In genomic region chr20:39050555-39050902, GRCh38 we compare ENCODE assay signal across 10 cellular contexts.
DNase-seq lines count a peak whose midpoint lies in the region; ATAC-seq, FAIRE-seq and TF ChIP-seq lines count a peak whose summit lies in the region.
"Had no signal": no experiment of that assay in that cellular context is flagged by ENCODE, and none has a peak within 500 bp of the region (broad histone marks: within the 10 kb centered on the region; RNA-seq: fewer than 3 reads in every experiment).

No MANE protein-coding gene starts in this region.

- H3K27ac Mint-ChIP-seq in mesothelial cell of epicardium = peak overlapping the region; percentile 39

- RAD21 ChIA-PET in GM12878 (lab: Charles Lee; ENCODE audit: unreplicated experiment) = interaction anchor here (0.6 to 7.6 kb wide), 12 partner anchors 26 to 823 kb away, joined by 3 to 91 read pairs (median 8); partner anchors contain the start of genes DHX35 and FAM83D

- H3K9me3 ChIP-seq in A673 (ENCODE audit: low read depth, low read length, poor library complexity, severe bottlenecking) = no peaks in the 10 kb centered on the region
- H3K9me3 ChIP-seq in HEK293 (ENCODE audit: control insufficient read depth, insufficient read depth, low read depth, low read length) = no peaks in the 10 kb centered on the region
- no peaks in the 10 kb centered on the region for H3K9me3 ChIP-seq in GM12878 (replicated peaks; ENCODE audit: control insufficient read depth, insufficient read depth, low read length)

- no peak overlapping the region; the same call in 1 of the 2 replicates for H3K9ac ChIP-seq in GM12878 (ENCODE audit: control insufficient read depth, insufficient read depth, low read length)

- WGBS in GM12878 (ENCODE audit: insufficient coverage, insufficient replicate concordance, low lambda C conversion rate, missing lambda C conversion rate) = 49% methylated on average over 4 of the region's 4 CpGs
- WGBS in lower leg skin, 2 donors = 43 to 62% methylated on average over 4 of the region's 4 CpGs

- H3K4me2 ChIP-seq in GM12878 (ENCODE audit: control insufficient read depth, insufficient read depth) = peak overlapping the region; percentile 84

- no peak for FAIRE-seq in GM12878 (lab: Jason Lieb, UNC)
- FAIRE-seq in GM12892 (lab: Jason Lieb, UNC) = no peak
- FAIRE-seq: endometrium, G401.6 had no signal

- no peak for TF ChIP-seq EP300 in GM12878 (IDR thresholded peaks at IDR 0.05; ENCODE audit: borderline replicate concordance in 1 of 2, control insufficient read depth in 1 of 2, low read depth in 2 of 2, low read length in 2 of 2)

- H3K27me3 ChIP-seq in A673 (replicated peaks; ENCODE audit: insufficient read depth, low read depth, low read length, poor library complexity) = no peaks in the 10 kb centered on the region
- H3K27me3 ChIP-seq in GM12878 (replicated peaks in 1 of 2; ENCODE audit: control insufficient read depth in 2 of 2, insufficient read depth in 2 of 2, low read length in 1 of 2) = no peaks in the 10 kb centered on the region

- TF ChIP-seq CTCF in A673 (conservative IDR thresholded peaks at IDR 0.05; ENCODE audit: low read depth, low read length) = no peak
- no peak for TF ChIP-seq CTCF in HEK293 (tag by site-specific recombination; IDR thresholded peaks at IDR 0.05)
- TF ChIP-seq CTCF in GM12878 (IDR thresholded peaks at IDR 0.05 in 2 of 3, conservative IDR thresholded peaks at IDR 0.05 in 1 of 3; ENCODE audit: control insufficient read depth in 2 of 3, extremely low read depth in 1 of 3, insufficient read depth in 1 of 3, low read depth in 3 of 3, low read length in 3 of 3) = no peak
- TF ChIP-seq CTCF in mesothelial cell of epicardium (IDR thresholded peaks at IDR 0.05; ENCODE audit: unreplicated experiment) = no peak
- no peak for TF ChIP-seq CTCF in lower leg skin (IDR thresholded peaks at IDR 0.05)

- DNase-seq in A673 (ENCODE audit: low spot score) (no peak), GM12878 (ENCODE audit: low read depth, low spot score) (no peak), mesothelial cell of epicardium (ENCODE audit: low spot score in 2 of 2, unreplicated experiment in 2 of 2) (no peak), NCI-H774 (lab: John Stamatoyannopoulos, UW) (no peak), lower leg skin (ENCODE audit: low spot score in 2 of 2) (no peak), GM12892 (ENCODE audit: insufficient read length) (no peak)

- H2AFZ ChIP-seq in GM12878 (ENCODE audit: control insufficient read depth, low read depth, low read length) = peak overlapping the region; percentile 97

- H3K27ac ChIP-seq in A673 (ENCODE audit: low read depth, low read length, poor library complexity, severe bottlenecking) = no peak overlapping the region
- H3K27ac ChIP-seq in HEK293 (ENCODE audit: extremely low read depth, low read depth, low read length) = no peak overlapping the region
- H3K27ac ChIP-seq in GM12878 (ENCODE audit: control insufficient read depth, insufficient read depth) = no peak overlapping the region

- H3K4me3 Mint-ChIP-seq in mesothelial cell of epicardium = peak overlapping the region; percentile 75

- CTCF ChIA-PET in A673 (lab: Charles Lee) (interaction anchor here (0.5 to 1.9 kb wide), 8 partner anchors 19 to 855 kb away, joined by 3 to 6 read pairs (median 4); partner anchors contain the start of gene DHX35), HEK293 (lab: Yijun Ruan, JAX) (interaction anchor here (0.6 to 7.2 kb wide), 30 partner anchors 9 to 945 kb away, joined by 3 to 83 read pairs (median 6); partner anchors contain the start of gene FAM83D), GM12878 (lab: Yijun Ruan, JAX) (interaction anchor here (0.6 to 8.4 kb wide), 27 partner anchors 9 to 1913 kb away, joined by 3 to 182 read pairs (median 6); partner anchors contain the start of genes DHX35 and FAM83D)

- SMC1A ChIA-PET in GM12878 (lab: Charles Lee; ENCODE audit: uncharacterized antibody, unreplicated experiment) = interaction anchor here (1.1 to 6.9 kb wide), 7 partner anchors 16 to 215 kb away, joined by 3 to 61 read pairs (median 3); partner anchors contain the start of gene FAM83D

- peaks cover 31% of the 10 kb centered on the region for H3K27me3 Mint-ChIP-seq in mesothelial cell of epicardium (ENCODE audit: low read depth)

- H4K20me1 ChIP-seq in GM12878 (ENCODE audit: control insufficient read depth, insufficient read depth) = no peaks in the 10 kb centered on the region

- BruUV-seq in A673 (replicated peaks; lab: Mats Ljungman, UMichigan) (no TSS peak), GM12878 (replicated peaks; lab: Mats Ljungman, UMichigan) (no TSS peak)

- H3K79me2 ChIP-seq in GM12878 (ENCODE audit: control insufficient read depth, insufficient read depth, low read length) = no peaks in the 10 kb centered on the region

- H3K36me3 ChIP-seq in A673 (ENCODE audit: insufficient read depth, low read length, poor library complexity, severe bottlenecking) = no peaks in the 10 kb centered on the region
- no peaks in the 10 kb centered on the region for H3K36me3 ChIP-seq in HEK293 (ENCODE audit: control insufficient read depth in 2 of 2, insufficient read depth in 1 of 2, low read length in 2 of 2)
- no peaks in the 10 kb centered on the region for H3K36me3 ChIP-seq in GM12878 (ENCODE audit: control insufficient read depth in 2 of 2, insufficient read depth in 2 of 2, low read length in 1 of 2)

- TF ChIP-seq POLR2A in GM12878 (IDR thresholded peaks at IDR 0.05; ENCODE audit: low read depth, low read length) (no peak), lower leg skin (IDR thresholded peaks at IDR 0.05) (no peak), GM12892 (IDR thresholded peaks at IDR 0.05; ENCODE audit: low read depth, low read length) (no peak)

- in situ Hi-C loops in GM12878 (cut with MboI) = no loop called here

- H3K36me3 Mint-ChIP-seq in mesothelial cell of epicardium = no peaks in the 10 kb centered on the region

- POLR2A ChIA-PET in A673 (lab: Charles Lee; ENCODE audit: low non-redundant PET) (no interaction called here), HEK293 (lab: Yijun Ruan, JAX) (no interaction called here), GM12878 (lab: Charles Lee) (interaction anchor here (0.7 kb wide), 1 partner anchor 118 kb away, joined by 3 read pairs; no protein-coding TSS in a partner anchor)

- no peak for TF ChIP-seq RAD21 in GM12878 (IDR thresholded peaks at IDR 0.05; ENCODE audit: insufficient read depth, low read depth, low read length)

- H3K4me1 Mint-ChIP-seq in mesothelial cell of epicardium = peaks cover 2% of the 10 kb centered on the region

- peak overlapping the region; percentile 56 for H3K4me3 ChIP-seq in A673 (ENCODE audit: low read depth, low read length, poor library complexity, severe bottlenecking)
- peak overlapping the region; percentile 67; the same call in 1 of the 2 replicates for H3K4me3 ChIP-seq in HEK293 (ENCODE audit: low read depth, low read length)
- peak overlapping the region; percentile 75 for H3K4me3 ChIP-seq in GM12878
- H3K4me3 ChIP-seq in lower leg skin (ENCODE audit: low read depth, poor library complexity, severe bottlenecking) = no peak overlapping the region

- H3K4me1 ChIP-seq in A673 (ENCODE audit: insufficient read depth, low read length, poor library complexity, severe bottlenecking) (no peaks in the 10 kb centered on the region), HEK293 (ENCODE audit: control insufficient read depth, insufficient read depth, low read length) (no peaks in the 10 kb centered on the region), GM12878 (ENCODE audit: control insufficient read depth, insufficient read depth, low read length) (peaks cover 4% of the 10 kb centered on the region; the same call in 1 of the 2 replicates)

- intact Hi-C loops in A673 (cut with micrococcal nuclease; ENCODE audit: unreplicated experiment) (loop anchor here (1.0 kb wide), 1 partner anchor 31 kb away; no protein-coding TSS in a partner anchor), GM12878 (cut with micrococcal nuclease; ENCODE audit: unreplicated experiment) (loop anchor here (1.0 kb wide), 1 partner anchor 31 kb away; no protein-coding TSS in a partner anchor), lower leg skin (cut with DNase I; ENCODE audit: low total_unique reads) (loop anchor here (10.0 kb wide), 1 partner anchor 1914 kb away; no protein-coding TSS in a partner anchor)

- no peak for ATAC-seq in GM12878
- ATAC-seq in GM18868 (IDR thresholded peaks at IDR 0.05; ENCODE audit: unreplicated experiment) = no peak

- H3K9me3 Mint-ChIP-seq in mesothelial cell of epicardium = no peaks in the 10 kb centered on the region

TF ChIP-seq in HEK293, 187 proteins besides CTCF, POLR2A, EP300 and RAD21 (continues in another document):
- TF ChIP-seq ZNF549 (tag by site-specific recombination; IDR thresholded peaks at IDR 0.05) (no peak), ZNF394 (tag by site-specific recombination; IDR thresholded peaks at IDR 0.05; ENCODE audit: borderline replicate concordance) (no peak), EGR2 (tag by site-specific recombination; IDR thresholded peaks at IDR 0.05; ENCODE audit: low read depth) (no peak), ZNF670 (tag by site-specific recombination; IDR thresholded peaks at IDR 0.05; ENCODE audit: low read depth) (no peak)

TF ChIP-seq in GM12878, 131 proteins besides CTCF, POLR2A, EP300 and RAD21 (continues in another document):
- TF ChIP-seq, protein P1, sequence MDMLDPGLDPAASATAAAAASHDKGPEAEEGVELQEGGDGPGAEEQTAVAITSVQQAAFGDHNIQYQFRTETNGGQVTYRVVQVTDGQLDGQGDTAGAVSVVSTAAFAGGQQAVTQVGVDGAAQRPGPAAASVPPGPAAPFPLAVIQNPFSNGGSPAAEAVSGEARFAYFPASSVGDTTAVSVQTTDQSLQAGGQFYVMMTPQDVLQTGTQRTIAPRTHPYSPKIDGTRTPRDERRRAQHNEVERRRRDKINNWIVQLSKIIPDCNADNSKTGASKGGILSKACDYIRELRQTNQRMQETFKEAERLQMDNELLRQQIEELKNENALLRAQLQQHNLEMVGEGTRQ (IDR thresholded peaks at IDR 0.05; ENCODE audit: borderline replicate concordance, low read depth, low read length) = no peak
- no peak for TF ChIP-seq RB1 (IDR thresholded peaks at IDR 0.05; ENCODE audit: borderline replicate concordance)
